28 cellular contexts compared by ENCODE assay signal in genomic region chr12:45329702-45330101, GRCh38.
DNase-seq lines count a peak whose midpoint lies in the region; ATAC-seq, FAIRE-seq and TF ChIP-seq lines count a peak whose summit lies in the region.
"Had no signal": no experiment of that assay in that cellular context is flagged by ENCODE, and none has a peak within 500 bp of the region (broad histone marks: within the 10 kb centered on the region; RNA-seq: fewer than 3 reads in every experiment).

No MANE protein-coding gene starts in this region.

- H3K79me2 ChIP-seq in mesendoderm (ENCODE audit: control insufficient read depth, insufficient read depth, low read length): no peaks in the 10 kb centered on the region

- TF ChIP-seq POLR2A in A549 (IDR thresholded peaks at IDR 0.05; ENCODE audit: low read length): no peak
- TF ChIP-seq POLR2A in IMR-90 (IDR thresholded peaks at IDR 0.05; ENCODE audit: low read depth, low read length): no peak

- no peak overlapping the region for H2AK9ac ChIP-seq in IMR-90 (replicated peaks; ENCODE audit: low read depth, low read length, poor library complexity)

- in situ Hi-C loops in IMR-90 (cut with MboI; ENCODE audit: low sequenced_read_pairs): no loop called here

- no peak for FAIRE-seq in A549 (lab: Jason Lieb, UNC)
- FAIRE-seq: A204.1, D721Med, GM12878, GM12892, GM18507 had no signal

- H2BK5ac ChIP-seq in IMR-90 (ENCODE audit: low read depth, low read length, poor library complexity, severe bottlenecking) (no peak overlapping the region), mesendoderm (ENCODE audit: low read length) (no peak overlapping the region)

- H2AFZ ChIP-seq in IMR-90 (replicated peaks; ENCODE audit: low read length, poor library complexity): no peak overlapping the region

- no peaks in the 10 kb centered on the region for H3K27me3 Mint-ChIP-seq in Caco-2 (ENCODE audit: insufficient read depth, unreplicated experiment)
- no peaks in the 10 kb centered on the region for H3K27me3 Mint-ChIP-seq in activated naive CD8-positive, alpha-beta T cell treated with anti-CD3 and anti-CD28 coated beads for 36 hours
- H3K27me3 Mint-ChIP-seq: CD4-positive, alpha-beta memory T cell; CD4-positive, CD25-positive, alpha-beta regulatory T cell; CD8-positive, alpha-beta memory T cell had no signal

- H4K91ac ChIP-seq in IMR-90 (ENCODE audit: insufficient read depth, low read depth, low read length): no peak overlapping the region

- H3K14ac ChIP-seq in IMR-90 (replicated peaks; ENCODE audit: low read depth, low read length): no peak overlapping the region

- H2BK15ac ChIP-seq in IMR-90 (ENCODE audit: low read depth, low read length) (no peak overlapping the region), mesendoderm (replicated peaks; ENCODE audit: low read depth) (no peak overlapping the region)

- H3K27ac ChIP-seq in A549 (no peak overlapping the region), IMR-90 (ENCODE audit: insufficient read depth, low read length) (no peak overlapping the region), mesendoderm (ENCODE audit: low read depth, low read length) (no peak overlapping the region), A673 (ENCODE audit: low read depth, low read length, poor library complexity, severe bottlenecking) (no peak overlapping the region)
- H3K27ac ChIP-seq: BLaER1 had no signal

- H4K5ac ChIP-seq in IMR-90 (ENCODE audit: low read depth, low read length): no peak overlapping the region
- H4K5ac ChIP-seq in mesendoderm (ENCODE audit: low read length): no peak overlapping the region

- H3K27ac Mint-ChIP-seq in Caco-2 (ENCODE audit: unreplicated experiment): peak overlapping the region; percentile 40
- H3K27ac Mint-ChIP-seq in activated naive CD8-positive, alpha-beta T cell treated with anti-CD3 and anti-CD28 coated beads for 36 hours: no peak overlapping the region
- H3K27ac Mint-ChIP-seq: CD4-positive, alpha-beta memory T cell; CD4-positive, CD25-positive, alpha-beta regulatory T cell; CD8-positive, alpha-beta memory T cell had no signal

- no peak overlapping the region for H3K4me3 ChIP-seq in A549
- no peak overlapping the region for H3K4me3 ChIP-seq in Caco-2 (ENCODE audit: low read depth, low read length)
- H3K4me3 ChIP-seq in IMR-90 (ENCODE audit: insufficient read depth, low read depth, low read length): no peak overlapping the region
- no peak overlapping the region for H3K4me3 ChIP-seq in mesendoderm (ENCODE audit: low read length)
- no peak overlapping the region for H3K4me3 ChIP-seq in A673 (ENCODE audit: low read depth, low read length, poor library complexity, severe bottlenecking)
- H3K4me3 ChIP-seq: BLaER1, GM12878 had no signal

- intact Hi-C loops in Caco-2 (cut with micrococcal nuclease; ENCODE audit: unreplicated experiment): no loop called here
- intact Hi-C loops in IMR-90 (cut with micrococcal nuclease): no loop called here
- intact Hi-C loops in A673 (cut with micrococcal nuclease; ENCODE audit: unreplicated experiment): no loop called here

- ATAC-seq in A549 (no peak), IMR-90 (ENCODE audit: low read depth) (no peak), HG03196 (IDR thresholded peaks at IDR 0.05; ENCODE audit: unreplicated experiment) (no peak)
- ATAC-seq: GM12878 had no signal

- H3K9ac ChIP-seq in IMR-90 (ENCODE audit: low read depth, low read length) (no peak overlapping the region), mesendoderm (ENCODE audit: low read length) (no peak overlapping the region)
- H3K9ac ChIP-seq: BLaER1 had no signal

- WGBS in A549 (ENCODE audit: missing lambda C conversion rate): 90% methylated on average over 1 of the region's 1 CpG
- WGBS in IMR-90 (ENCODE audit: extremely low coverage in 2 of 2, insufficient read length in 1 of 2), 2 experiments: 83% methylated on average over 1 of the region's 1 CpG; no CpG with 5 or more reads in 1 of the 2 experiments
- WGBS in mesendoderm (ENCODE audit: extremely low coverage, insufficient coverage, low lambda C conversion rate): no CpG with 5 or more reads among the region's 1 CpG

- no peak overlapping the region for H3K4me3 Mint-ChIP-seq in Caco-2 (ENCODE audit: unreplicated experiment)
- H3K4me3 Mint-ChIP-seq in activated naive CD8-positive, alpha-beta T cell treated with anti-CD3 and anti-CD28 coated beads for 36 hours: no peak overlapping the region
- H3K4me3 Mint-ChIP-seq: CD14-positive monocyte; CD4-positive, alpha-beta memory T cell; CD4-positive, CD25-positive, alpha-beta regulatory T cell; CD8-positive, alpha-beta memory T cell had no signal

- H3K18ac ChIP-seq in IMR-90 (ENCODE audit: low read depth, low read length) (no peak overlapping the region), mesendoderm (ENCODE audit: low read length) (no peak overlapping the region)

- H3K27me3 ChIP-seq in Caco-2 (replicated peaks; ENCODE audit: control insufficient read depth, insufficient read depth, low read length) (no peaks in the 10 kb centered on the region), IMR-90 (ENCODE audit: control insufficient read depth, insufficient read depth, low read length) (no peaks in the 10 kb centered on the region), mesendoderm (ENCODE audit: insufficient read depth, low read length, poor library complexity) (no peaks in the 10 kb centered on the region), A673 (replicated peaks; ENCODE audit: insufficient read depth, low read depth, low read length, poor library complexity) (no peaks in the 10 kb centered on the region)
- H3K27me3 ChIP-seq: BE2C, BLaER1 had no signal

- H2AK5ac ChIP-seq in IMR-90 (ENCODE audit: low read depth, low read length) (no peak overlapping the region), mesendoderm (ENCODE audit: low read length) (no peak overlapping the region)

- H2BK120ac ChIP-seq in IMR-90 (ENCODE audit: low read depth, low read length) (no peak overlapping the region), mesendoderm (ENCODE audit: low read depth, low read length) (no peak overlapping the region)

- TF ChIP-seq CTCF in A549 (IDR thresholded peaks at IDR 0.05) (no peak), Caco-2 (IDR thresholded peaks at IDR 0.05; ENCODE audit: insufficient read depth in 1 of 2, low read depth in 1 of 2, low read length in 1 of 2, severe bottlenecking in 1 of 2, unreplicated experiment in 1 of 2) (no peak), IMR-90 (conservative IDR thresholded peaks at IDR 0.05; ENCODE audit: low read depth, low read length) (no peak), A673 (conservative IDR thresholded peaks at IDR 0.05; ENCODE audit: low read depth, low read length) (no peak)

- H2BK20ac ChIP-seq in IMR-90 (ENCODE audit: low read depth, low read length): no peak overlapping the region

- TF ChIP-seq RAD21 in A549 (conservative IDR thresholded peaks at IDR 0.05 in 1 of 2, IDR thresholded peaks at IDR 0.05 in 1 of 2) (no peak), IMR-90 (IDR thresholded peaks at IDR 0.05; ENCODE audit: low read length) (no peak)

- H3K9me3 ChIP-seq in A549: 0 out of 3 replicates have a peak, but pooled peaks cover 2% of the 10 kb centered on the region
- H3K9me3 ChIP-seq in Caco-2: no peaks in the 10 kb centered on the region
- H3K9me3 ChIP-seq in IMR-90 (ENCODE audit: control insufficient read depth, insufficient read depth, low read length): no peaks in the 10 kb centered on the region
- H3K9me3 ChIP-seq in A673 (ENCODE audit: low read depth, low read length, poor library complexity, severe bottlenecking): no peaks in the 10 kb centered on the region
- H3K9me3 ChIP-seq: BE2C, BLaER1 had no signal

- no peak overlapping the region for H3K56ac ChIP-seq in IMR-90 (ENCODE audit: extremely low read depth, insufficient read depth, low read length)
- H3K56ac ChIP-seq in mesendoderm (ENCODE audit: low read length): no peak overlapping the region

- 0 out of 2 replicates have a peak, but pooled peaks cover 7% of the 10 kb centered on the region for H3K9me1 ChIP-seq in IMR-90 (ENCODE audit: insufficient read depth, low read length)

- no peaks in the 10 kb centered on the region for H3K4me1 ChIP-seq in A549
- no peaks in the 10 kb centered on the region; the same call in 1 of the 2 replicates for H3K4me1 ChIP-seq in Caco-2
- peaks cover 3% of the 10 kb centered on the region; the same call in 1 of the 2 replicates for H3K4me1 ChIP-seq in IMR-90 (ENCODE audit: control insufficient read depth, insufficient read depth, low read length)
- no peaks in the 10 kb centered on the region for H3K4me1 ChIP-seq in mesendoderm (ENCODE audit: control insufficient read depth, low read depth, low read length)
- peaks cover 12% of the 10 kb centered on the region for H3K4me1 ChIP-seq in A673 (ENCODE audit: insufficient read depth, low read length, poor library complexity, severe bottlenecking)
- H3K4me1 ChIP-seq: BE2C, BLaER1 had no signal

- dilution Hi-C loops in IMR-90 (cut with HindIII; ENCODE audit: low sequenced_read_pairs, unreplicated experiment): no loop called here

- DNase-seq in A549 (ENCODE audit: low read depth in 1 of 2, low spot score in 1 of 2) (no peak), Caco-2 (no peak), IMR-90 (no peak), mesendoderm (peak; percentile 35), DMS53 (lab: John Stamatoyannopoulos, UW) (no peak), A673 (ENCODE audit: low spot score) (no peak)
- DNase-seq in activated naive CD8-positive, alpha-beta T cell treated with anti-CD3 and anti-CD28 coated beads for 36 hours: no peak
- DNase-seq: 8988T; ACHN; BE2C; C1 segment of cervical spinal cord; Calu3; CD4-positive, alpha-beta memory T cell; CD4-positive, CD25-positive, alpha-beta regulatory T cell; CD8-positive, alpha-beta memory T cell; COR-L47; DMS79; DND-41; EL; GDM1 had no signal

- H3K36me3 Mint-ChIP-seq in Caco-2 (ENCODE audit: insufficient read depth, unreplicated experiment): peaks cover 22% of the 10 kb centered on the region
- peaks cover 11% of the 10 kb centered on the region for H3K36me3 Mint-ChIP-seq in activated naive CD8-positive, alpha-beta T cell treated with anti-CD3 and anti-CD28 coated beads for 36 hours

- no peak overlapping the region for H3K4ac ChIP-seq in IMR-90 (ENCODE audit: low read depth, low read length)
- no peak overlapping the region for H3K4ac ChIP-seq in mesendoderm (ENCODE audit: low read depth, low read length)

- CTCF ChIA-PET in A549 (lab: Yijun Ruan, JAX) (no interaction called here), Caco-2 (lab: Charles Lee) (no interaction called here), IMR-90 (lab: Yijun Ruan, JAX) (no interaction called here), A673 (lab: Charles Lee) (no interaction called here)

- H3K23ac ChIP-seq in IMR-90 (ENCODE audit: low read depth, low read length) (no peak overlapping the region), mesendoderm (ENCODE audit: low read length) (no peak overlapping the region)

- H4K8ac ChIP-seq in IMR-90 (ENCODE audit: low read depth in 2 of 2, low read length in 2 of 2) (no peak overlapping the region), mesendoderm (ENCODE audit: low read depth, low read length) (no peak overlapping the region)

- POLR2A ChIA-PET in A549 (lab: Yijun Ruan, JAX): no interaction called here
- POLR2A ChIA-PET in Caco-2 (lab: Charles Lee): no interaction called here
- POLR2A ChIA-PET in IMR-90 (lab: Charles Lee; ENCODE audit: unreplicated experiment): no interaction called here
- POLR2A ChIA-PET in A673 (lab: Charles Lee; ENCODE audit: low non-redundant PET): no interaction called here

- no peaks in the 10 kb centered on the region; the same call in 1 of the 2 replicates for H4K20me1 ChIP-seq in IMR-90 (ENCODE audit: insufficient read depth, low read length)
- H4K20me1 ChIP-seq: BLaER1 had no signal

- no peak overlapping the region for H3K4me2 ChIP-seq in A549
- no peak overlapping the region for H3K4me2 ChIP-seq in IMR-90 (ENCODE audit: low read depth, low read length)
- no peak overlapping the region for H3K4me2 ChIP-seq in mesendoderm (ENCODE audit: low read length)
- H3K4me2 ChIP-seq: BLaER1 had no signal

- H3K36me3 ChIP-seq in Caco-2 (ENCODE audit: control insufficient read depth, insufficient read depth, low read length): peaks cover 4% of the 10 kb centered on the region; the same call in 1 of the 2 replicates
- H3K36me3 ChIP-seq in IMR-90 (ENCODE audit: control insufficient read depth, insufficient read depth, low read length): 0 out of 2 replicates have a peak, but pooled peaks cover 2% of the 10 kb centered on the region
- H3K36me3 ChIP-seq in mesendoderm (ENCODE audit: control insufficient read depth, insufficient read depth, low read length): no peaks in the 10 kb centered on the region
- H3K36me3 ChIP-seq in A673 (ENCODE audit: insufficient read depth, low read length, poor library complexity, severe bottlenecking): no peaks in the 10 kb centered on the region

- no peak for TF ChIP-seq EP300 in A549 (IDR thresholded peaks at IDR 0.05)

- no peaks in the 10 kb centered on the region for H3K9me3 Mint-ChIP-seq in Caco-2 (ENCODE audit: unreplicated experiment)
- no peaks in the 10 kb centered on the region for H3K9me3 Mint-ChIP-seq in activated naive CD8-positive, alpha-beta T cell treated with anti-CD3 and anti-CD28 coated beads for 36 hours
- H3K9me3 Mint-ChIP-seq: CD14-positive monocyte; CD4-positive, alpha-beta memory T cell; CD8-positive, alpha-beta memory T cell had no signal

- H3K79me1 ChIP-seq in IMR-90 (ENCODE audit: low read depth in 1 of 2, low read length in 2 of 2) (peaks cover 18 to 39% of the 10 kb centered on the region in 2 experiments), mesendoderm (ENCODE audit: low read length) (no peaks in the 10 kb centered on the region)

- BruUV-seq in Caco-2 (replicated peaks; lab: Mats Ljungman, UMichigan): no TSS peak
- no TSS peak for BruUV-seq in IMR-90 (replicated peaks; lab: Mats Ljungman, UMichigan)
- no TSS peak for BruUV-seq in A673 (replicated peaks; lab: Mats Ljungman, UMichigan)

- peaks cover 12% of the 10 kb centered on the region for H3K4me1 Mint-ChIP-seq in Caco-2 (ENCODE audit: low read depth, unreplicated experiment)
- peaks cover 15% of the 10 kb centered on the region for H3K4me1 Mint-ChIP-seq in activated naive CD8-positive, alpha-beta T cell treated with anti-CD3 and anti-CD28 coated beads for 36 hours
